ENCODE assay signal across 8 cellular contexts in genomic region chr1:236058141-236058626, GRCh38. TPM values are rescaled to one million over a fixed set of nuclear protein-coding genes. Genes with fewer than 3 reads are reported as not detected.
A peak's percentile ranks its signal among the peaks of the same experiment; 100 is the strongest.
DNase-seq lines count a peak whose midpoint lies in the region; ATAC-seq, FAIRE-seq and TF ChIP-seq lines count a peak whose summit lies in the region.

No MANE protein-coding gene starts in this region.

- 34% methylated on average over 3 of the region's 3 CpGs for WGBS in mammary epithelial cell (ENCODE audit: low coverage, missing lambda C conversion rate)
- 39% methylated on average over 3 of the region's 3 CpGs for WGBS in smooth muscle cell (ENCODE audit: low lambda C conversion rate)

- DNase-seq in mammary epithelial cell, result peak; percentile 81
- no peak for DNase-seq in smooth muscle cell (lab: John Stamatoyannopoulos, UW; ENCODE audit: unreplicated experiment)
- DNase-seq in kidney tubule cell (ENCODE audit: low spot score), result no peak
- DNase-seq in left lung, result no peak
- no peak for DNase-seq in D721Med (ENCODE audit: insufficient read length, low spot score)
- DNase-seq in hepatic stellate cell (ENCODE audit: low spot score), result no peak

- H3F3A ChIP-seq in smooth muscle cell (ENCODE audit: low read depth), result no peaks in the 10 kb centered on the region

- ATAC-seq in GM19324 (IDR thresholded peaks at IDR 0.05; ENCODE audit: low FRiP score, unreplicated experiment) (peak; percentile 65), HG02981 (IDR thresholded peaks at IDR 0.05; ENCODE audit: unreplicated experiment) (peak; percentile 80), left lung (no peak)

- no peaks in the 10 kb centered on the region for H4K20me1 ChIP-seq in mammary epithelial cell (ENCODE audit: insufficient read depth, low read length)
- peaks cover 25% of the 10 kb centered on the region for H4K20me1 ChIP-seq in smooth muscle cell (ENCODE audit: low read depth)

- H3K27ac ChIP-seq in mammary epithelial cell (ENCODE audit: insufficient read depth, low read depth, low read length), result no peak overlapping the region
- H3K27ac ChIP-seq in smooth muscle cell (ENCODE audit: low read depth), result no peak overlapping the region
- H3K27ac ChIP-seq in left lung, result no peak overlapping the region

- CTCF ChIA-PET in mammary epithelial cell (lab: Charles Lee; ENCODE audit: low non-redundant PET), result no interaction called here

- dilution Hi-C loops in mammary epithelial cell (cut with HindIII; ENCODE audit: low sequenced_read_pairs), result no loop called here

- no peak overlapping the region for H3K4me2 ChIP-seq in mammary epithelial cell (ENCODE audit: insufficient read depth, low read depth, low read length)
- peak overlapping the region; percentile 54 for H3K4me2 ChIP-seq in smooth muscle cell

- H3K4me3 ChIP-seq in mammary epithelial cell (replicated peaks in 1 of 3; ENCODE audit: insufficient read depth in 1 of 3, low read depth in 2 of 3, low read length in 3 of 3) (no peak overlapping the region), smooth muscle cell (no peak overlapping the region), left lung (no peak overlapping the region)

- H3K9ac ChIP-seq in mammary epithelial cell (ENCODE audit: insufficient read depth, low read length) (no peak overlapping the region), smooth muscle cell (ENCODE audit: low read depth) (no peak overlapping the region)

- in situ Hi-C loops in mammary epithelial cell (cut with MboI; ENCODE audit: low sequenced_read_pairs in 2 of 2), result no loop called here

- peak overlapping the region; percentile 48 for H2AFZ ChIP-seq in mammary epithelial cell (ENCODE audit: low read depth, low read length)
- H2AFZ ChIP-seq in smooth muscle cell (ENCODE audit: low read depth), result no peak overlapping the region

- intact Hi-C loops in mammary epithelial cell (cut with micrococcal nuclease) (no loop called here), left lung (cut with DNase I) (no loop called here)

- H3K27me3 ChIP-seq in mammary epithelial cell (ENCODE audit: insufficient read depth, low read length) (no peaks in the 10 kb centered on the region), smooth muscle cell (ENCODE audit: low read depth) (no peaks in the 10 kb centered on the region), left lung (peaks cover 0 to 16% of the 10 kb centered on the region in 2 donors)

- no peaks in the 10 kb centered on the region for H3K9me3 ChIP-seq in mammary epithelial cell (replicated peaks; ENCODE audit: insufficient read depth, low read length)
- H3K9me3 ChIP-seq in smooth muscle cell (replicated peaks; ENCODE audit: low read depth), result no peaks in the 10 kb centered on the region
- H3K9me3 ChIP-seq in left lung, result no peaks in the 10 kb centered on the region

- peaks cover 10% of the 10 kb centered on the region for H3K4me1 ChIP-seq in mammary epithelial cell (ENCODE audit: insufficient read depth, low read length)
- peaks cover 18% of the 10 kb centered on the region for H3K4me1 ChIP-seq in smooth muscle cell (ENCODE audit: low read depth)
- no peaks in the 10 kb centered on the region for H3K4me1 ChIP-seq in left lung

- H3K79me2 ChIP-seq in mammary epithelial cell (ENCODE audit: insufficient read depth, low read length) (no peaks in the 10 kb centered on the region), smooth muscle cell (ENCODE audit: low read depth) (peaks cover 77% of the 10 kb centered on the region)

- FAIRE-seq in D721Med (lab: Jason Lieb, UNC), result no peak

- no peak for TF ChIP-seq CTCF in mammary epithelial cell (conservative IDR thresholded peaks at IDR 0.05 in 1 of 2, IDR thresholded peaks at IDR 0.05 in 1 of 2; ENCODE audit: extremely low read depth in 1 of 2, insufficient read depth in 1 of 2, low read depth in 1 of 2, low read length in 2 of 2)
- no peak for TF ChIP-seq CTCF in smooth muscle cell (IDR thresholded peaks at IDR 0.05; ENCODE audit: borderline replicate concordance, insufficient read depth, poor library complexity, severe bottlenecking)
- TF ChIP-seq CTCF in left lung (IDR thresholded peaks at IDR 0.05), result no peak
- TF ChIP-seq CTCF in D721Med (IDR thresholded peaks at IDR 0.05; ENCODE audit: insufficient read depth, missing control alignments), result no peak

- H3K36me3 ChIP-seq in mammary epithelial cell (ENCODE audit: insufficient read depth, low read length), result no peaks in the 10 kb centered on the region
- H3K36me3 ChIP-seq in smooth muscle cell (ENCODE audit: low read depth), result no peaks in the 10 kb centered on the region
- H3K36me3 ChIP-seq in left lung, result no peaks in the 10 kb centered on the region

- no TSS peak for BruUV-seq in mammary epithelial cell (replicated peaks; lab: Mats Ljungman, UMichigan)

RNA-seq across cellular contexts. Expression of gene NID1, which starts 6.7 kb away (rescaled TPM):
- total RNA-seq in mammary epithelial cell (10 to 100 TPM in 1 of 2 donors, 1 to 10 TPM in 1; 8.0 to 21.3 TPM), smooth muscle cell (52.9 and 62.9 TPM in 2 replicates), left lung (10 to 100 TPM; 55.4 to 77.4 TPM)
- polyA plus RNA-seq in mammary epithelial cell (3.7 TPM), smooth muscle cell (45.0 and 74.1 TPM in 2 replicates)
- polyA minus RNA-seq in mammary epithelial cell, result 13.8 TPM
